Comparison of ENCODE assay signal across 25 cellular contexts in the genomic region with DNA sequence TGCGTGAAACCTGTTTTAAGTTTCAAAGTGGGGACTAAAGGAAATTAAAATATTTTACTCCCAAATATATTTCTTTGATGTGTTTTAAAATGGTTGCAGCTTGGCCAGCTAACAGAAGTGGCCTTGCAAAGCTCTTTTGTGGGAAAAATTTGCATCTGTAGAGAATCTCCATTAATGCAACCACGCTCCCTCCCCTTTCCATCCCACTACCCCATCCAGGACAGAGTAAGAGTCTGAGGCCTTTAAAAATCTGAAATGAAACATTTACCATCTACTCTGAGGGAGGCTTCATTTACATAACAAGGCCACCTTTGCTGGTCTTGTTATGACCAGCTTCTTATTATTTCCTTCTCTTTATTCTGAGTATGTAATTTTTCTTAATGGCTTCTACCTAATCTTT.
"Had no signal": no experiment of that assay in that cellular context is flagged by ENCODE, and none has a peak within 500 bp of the region (broad histone marks: within the 10 kb centered on the region; RNA-seq: fewer than 3 reads in every experiment).

No MANE protein-coding gene starts in this region.

- H3K9me3 ChIP-seq: esophagus muscularis mucosa, neutrophil, pancreas, psoas muscle, right atrium auricular region, thyroid gland had no signal

- H3K4me3 Mint-ChIP-seq: activated CD4-positive, alpha-beta T cell treated with anti-CD3 and anti-CD28 coated beads, Interleukin-2, amount 10 ng/mL, durations not matched to agents 7 days and 5 days; activated CD8-positive, alpha-beta memory T cell treated with anti-CD3 and anti-CD28 coated beads, Interleukin-2, amount 10 ng/mL, durations not matched to agents 7 days and 5 days; activated CD8-positive, alpha-beta T cell treated with anti-CD3 and anti-CD28 coated beads for 36 hours; central memory CD8-positive, alpha-beta T cell; naive B cell had no signal

- H3K9me3 Mint-ChIP-seq: central memory CD8-positive, alpha-beta T cell had no signal

- DNase-seq: activated CD4-positive, alpha-beta T cell treated with anti-CD3 and anti-CD28 coated beads, Interleukin-2, amount 10 ng/mL, durations not matched to agents 7 days and 5 days; activated CD8-positive, alpha-beta memory T cell treated with anti-CD3 and anti-CD28 coated beads, Interleukin-2, amount 10 ng/mL, durations not matched to agents 7 days and 5 days; activated CD8-positive, alpha-beta T cell treated with anti-CD3 and anti-CD28 coated beads for 36 hours; activated gamma-delta T cell; activated T-cell treated with anti-CD3 and anti-CD28 coated beads for 4 hours; amniotic stem cell; glutamatergic neuron; hippocampal formation; naive B cell; pancreas; psoas muscle; spleen; stimulated activated CD4-positive, alpha-beta T cell treated with anti-CD3 and anti-CD28 coated beads, Interleukin-4, amount 100 ng/mL, for 1 hour; stimulated activated naive CD4-positive, alpha-beta T cell treated with Interleukin-2 at 50 U/mL for 16 hours; substantia nigra; T-helper 2 cell; thyroid gland had no signal

- H3K27me3 ChIP-seq: breast epithelium, esophagus muscularis mucosa, neutrophil, pancreas, right atrium auricular region, spleen, thyroid gland had no signal

- H3K27me3 Mint-ChIP-seq: activated CD4-positive, alpha-beta T cell treated with anti-CD3 and anti-CD28 coated beads, Interleukin-2, amount 10 ng/mL, durations not matched to agents 7 days and 5 days; activated CD8-positive, alpha-beta memory T cell treated with anti-CD3 and anti-CD28 coated beads, Interleukin-2, amount 10 ng/mL, durations not matched to agents 7 days and 5 days; activated CD8-positive, alpha-beta T cell treated with anti-CD3 and anti-CD28 coated beads for 36 hours; central memory CD8-positive, alpha-beta T cell had no signal

- H3K36me3 ChIP-seq: esophagus muscularis mucosa, neutrophil, pancreas, right atrium auricular region, spleen, thyroid gland had no signal

- H3K4me3 ChIP-seq: breast epithelium, esophagus muscularis mucosa, lung, pancreas, psoas muscle, right atrium auricular region, spleen, thyroid gland had no signal

- H3K4me1 ChIP-seq: breast epithelium, esophagus muscularis mucosa, pancreas, psoas muscle, right atrium auricular region, spleen, thyroid gland had no signal

- ATAC-seq: activated CD4-positive, CD25-positive, alpha-beta regulatory T cell treated with anti-CD3 and anti-CD28 coated beads, Interleukin-2, amount 50 U/mL, for 24 hours; activated CD8-positive, alpha-beta memory T cell treated with anti-CD3 and anti-CD28 coated beads, Interleukin-2, amount 10 ng/mL, durations not matched to agents 7 days and 5 days; activated CD8-positive, alpha-beta T cell treated with anti-CD3 and anti-CD28 coated beads for 36 hours; activated naive CD4-positive, alpha-beta T cell treated with anti-CD3 and anti-CD28 coated beads, Interleukin-2, amount 50 U/mL, for 72 hours; pancreas; psoas muscle had no signal

- H3K27ac ChIP-seq: breast epithelium, esophagus muscularis mucosa, neutrophil, pancreas, psoas muscle, right atrium auricular region, spleen, thyroid gland had no signal

- H3K27ac Mint-ChIP-seq: activated CD4-positive, alpha-beta T cell treated with anti-CD3 and anti-CD28 coated beads, Interleukin-2, amount 10 ng/mL, durations not matched to agents 7 days and 5 days; activated CD8-positive, alpha-beta memory T cell treated with anti-CD3 and anti-CD28 coated beads, Interleukin-2, amount 10 ng/mL, durations not matched to agents 7 days and 5 days; activated CD8-positive, alpha-beta T cell treated with anti-CD3 and anti-CD28 coated beads for 36 hours; activated naive CD4-positive, alpha-beta T cell treated with anti-CD3 and anti-CD28 coated beads, Interleukin-2, amount 50 U/mL, for 72 hours had no signal

- H3K4me1 Mint-ChIP-seq: naive B cell had no signal
